Comparison of ENCODE assay signal across 9 cellular contexts in genomic region chr7:116526897-116527296, GRCh38. TPM values are rescaled to one million over a fixed set of nuclear protein-coding genes. Genes with fewer than 3 reads are reported as not detected.
A peak's percentile ranks its signal among the peaks of the same experiment; 100 is the strongest.
DNase-seq lines count a peak whose midpoint lies in the region; TF ChIP-seq lines count a peak whose summit lies in the region.
"Had no signal": no experiment of that assay in that cellular context is flagged by ENCODE, and none has a peak within 500 bp of the region (broad histone marks: within the 10 kb centered on the region; RNA-seq: fewer than 3 reads in every experiment).

No MANE protein-coding gene starts in this region.

- no peaks in the 10 kb centered on the region for H3K79me1 ChIP-seq in neuronal stem cell (ENCODE audit: low read depth, low read length)

- intact Hi-C loops in CD4-positive, alpha-beta memory T cell (cut with micrococcal nuclease) = loop anchor here (1.0 to 10.0 kb wide), 5 partner anchors 16 to 354 kb away; partner anchors contain the start of gene CAPZA2
- intact Hi-C loops in PC-9 (cut with micrococcal nuclease; ENCODE audit: unreplicated experiment) = loop anchor here (1.0 to 5.0 kb wide), 9 partner anchors 62 to 345 kb away; partner anchors contain the start of gene MET

- H3K4me2 ChIP-seq in PC-9 = peak overlapping the region; percentile 99
- peak overlapping the region; percentile 96 for H3K4me2 ChIP-seq in neuronal stem cell (ENCODE audit: insufficient read depth, low read length, poor library complexity, severe bottlenecking)

- peak overlapping the region; percentile 1 to 84 (median 77) for H3K4me3 Mint-ChIP-seq in CD4-positive, alpha-beta memory T cell

- peaks cover 59% of the 10 kb centered on the region for H3K79me2 ChIP-seq in PC-9 (ENCODE audit: low read depth)

- H2BK120ac ChIP-seq in neuronal stem cell (ENCODE audit: low read depth, low read length) = no peak overlapping the region

- DNase-seq in CD4-positive, alpha-beta memory T cell = no peak
- no peak for DNase-seq in PC-9
- DNase-seq in epithelial cell of esophagus (ENCODE audit: low read depth) = peak; percentile 54
- DNase-seq in neuronal stem cell (ENCODE audit: low spot score) = no peak
- DNase-seq in amygdala (lab: John Stamatoyannopoulos, UW) = no peak
- DNase-seq in NCI-H2081 (lab: John Stamatoyannopoulos, UW) = no peak
- DNase-seq in activated CD4-positive, alpha-beta T cell treated with anti-CD3 and anti-CD28 coated beads, Interleukin-2, amount 50 U/mL, for 4 hours = no peak
- DNase-seq in NCI-H2107 treated with DMSO at 0.1 percent for 48 hours (lab: John Stamatoyannopoulos, UW; ENCODE audit: unreplicated experiment) = no peak
- DNase-seq: activated gamma-delta T cell had no signal

- peaks cover 21% of the 10 kb centered on the region; the same call in 1 of the 2 replicates for H3F3A ChIP-seq in PC-9 (ENCODE audit: insufficient read depth, low read depth)

- no peaks in the 10 kb centered on the region for H3K9me2 ChIP-seq in PC-9 (ENCODE audit: insufficient read depth)

- H2BK5ac ChIP-seq in neuronal stem cell (ENCODE audit: low read length) = no peak overlapping the region

- no peak overlapping the region for H2BK15ac ChIP-seq in neuronal stem cell (ENCODE audit: low read length)

- CTCF ChIA-PET in CD4-positive, alpha-beta memory T cell (lab: Charles Lee; ENCODE audit: partially characterized antibody) = interaction anchor here (0.8 to 4.9 kb wide), 29 partner anchors 10 to 385 kb away, joined by 3 to 67 read pairs (median 6); no protein-coding TSS in a partner anchor
- CTCF ChIA-PET in PC-9 (lab: Charles Lee) = interaction anchor here (0.6 to 1.6 kb wide), 4 partner anchors 20 to 267 kb away, joined by 3 to 11 read pairs (median 6); no protein-coding TSS in a partner anchor

- no peaks in the 10 kb centered on the region for H3K9me3 ChIP-seq in CD4-positive, alpha-beta memory T cell (ENCODE audit: control insufficient read depth in 1 of 2, low read length in 2 of 2)
- H3K9me3 ChIP-seq in PC-9 (ENCODE audit: insufficient read depth, low read depth) (no peaks in the 10 kb centered on the region), neuronal stem cell (replicated peaks in 1 of 2; ENCODE audit: control insufficient read depth in 2 of 2, insufficient read depth in 1 of 2, low read depth in 1 of 2, low read length in 2 of 2) (no peaks in the 10 kb centered on the region)

- no peak overlapping the region for H2BK12ac ChIP-seq in neuronal stem cell (ENCODE audit: low read length)

- WGBS in neuronal stem cell (ENCODE audit: extremely low coverage in 2 of 2, insufficient read length in 2 of 2, insufficient replicate concordance in 1 of 2), 2 donors = no CpG with 5 or more reads among the region's 5 CpGs

- no peaks in the 10 kb centered on the region for H3K9me3 Mint-ChIP-seq in CD4-positive, alpha-beta memory T cell

- no peaks in the 10 kb centered on the region for H4K20me1 ChIP-seq in PC-9 (ENCODE audit: insufficient read depth)

- H2AK5ac ChIP-seq in neuronal stem cell (ENCODE audit: low read depth, low read length) = no peak overlapping the region

- peaks cover 29% of the 10 kb centered on the region for H3K27me3 ChIP-seq in CD4-positive, alpha-beta memory T cell (ENCODE audit: insufficient read depth, low read length)
- no peaks in the 10 kb centered on the region for H3K27me3 ChIP-seq in PC-9 (ENCODE audit: insufficient read depth, low read depth)
- peaks cover 12 to 36% (median 27%) of the 10 kb centered on the region in 3 experiments for H3K27me3 ChIP-seq in neuronal stem cell (ENCODE audit: control insufficient read depth in 3 of 3, insufficient read depth in 3 of 3, low read depth in 1 of 3, low read length in 3 of 3)

- peaks cover 22% of the 10 kb centered on the region for H3K4me1 ChIP-seq in CD4-positive, alpha-beta memory T cell (ENCODE audit: insufficient read depth, low read length)
- peaks cover 60% of the 10 kb centered on the region for H3K4me1 ChIP-seq in PC-9 (replicated peaks; ENCODE audit: insufficient read depth)
- H3K4me1 ChIP-seq in neuronal stem cell (ENCODE audit: control insufficient read depth in 2 of 2, insufficient read depth in 1 of 2, low read depth in 1 of 2, low read length in 2 of 2) = peaks cover 11 to 15% of the 10 kb centered on the region in 2 donors

- H3K36me3 Mint-ChIP-seq in CD4-positive, alpha-beta memory T cell = no peaks in the 10 kb centered on the region

- POLR2A ChIA-PET in CD4-positive, alpha-beta memory T cell (lab: Charles Lee; ENCODE audit: partially characterized antibody) = interaction anchor here (1.2 to 1.6 kb wide), 3 partner anchors 25 to 316 kb away, joined by 4 to 6 read pairs (median 5); partner anchors contain the start of gene TES
- POLR2A ChIA-PET in PC-9 (lab: Charles Lee; ENCODE audit: unreplicated experiment) = interaction anchor here (0.7 to 1.2 kb wide), 7 partner anchors 82 to 350 kb away, joined by 3 to 34 read pairs (median 6); no protein-coding TSS in a partner anchor

- H3K27me3 Mint-ChIP-seq in CD4-positive, alpha-beta memory T cell = peaks cover 54 to 59% of the 10 kb centered on the region in 2 donors

- H3K27ac ChIP-seq in CD4-positive, alpha-beta memory T cell (ENCODE audit: low read depth, low read length) = no peak overlapping the region
- H3K27ac ChIP-seq in PC-9 = peak overlapping the region; percentile 92
- no peak overlapping the region for H3K27ac ChIP-seq in neuronal stem cell (replicated peaks; ENCODE audit: low read length)

- H3K23ac ChIP-seq in neuronal stem cell (ENCODE audit: low read depth, low read length, poor library complexity) = peak overlapping the region; percentile 96

- H2AFZ ChIP-seq in PC-9 (peak overlapping the region; percentile 90), neuronal stem cell (ENCODE audit: low read length) (peak overlapping the region; percentile 92)

- H3K4me1 Mint-ChIP-seq in CD4-positive, alpha-beta memory T cell = peaks cover 12 to 30% (median 22%) of the 10 kb centered on the region in 4 donors

- no TSS peak for BruUV-seq in PC-9 (replicated peaks; lab: Mats Ljungman, UMichigan)

- no peak overlapping the region for H3K4me3 ChIP-seq in CD4-positive, alpha-beta memory T cell (ENCODE audit: low read length in 2 of 2)
- H3K4me3 ChIP-seq in PC-9 (peak overlapping the region; percentile 97), epithelial cell of esophagus (ENCODE audit: low read length) (peak overlapping the region; percentile 94), neuronal stem cell (ENCODE audit: low read length in 2 of 2) (peak overlapping the region in 1 of 2 donors; percentile 49)

- H4K8ac ChIP-seq in neuronal stem cell (ENCODE audit: low read depth, low read length) = no peak overlapping the region

- H3K9ac ChIP-seq in neuronal stem cell (ENCODE audit: low read depth, low read length, poor library complexity) = no peak overlapping the region

- H4K91ac ChIP-seq in neuronal stem cell (ENCODE audit: low read depth, low read length, poor library complexity) = no peak overlapping the region

- no peak for TF ChIP-seq CTCF in PC-9 (conservative IDR thresholded peaks at IDR 0.05)
- no peak for TF ChIP-seq CTCF in epithelial cell of esophagus (IDR thresholded peaks at IDR 0.05; ENCODE audit: insufficient read depth, low read depth, low read length, missing control alignments)

- no peak overlapping the region for H3K18ac ChIP-seq in neuronal stem cell (ENCODE audit: low read length)

- no peak overlapping the region for H3K14ac ChIP-seq in neuronal stem cell (ENCODE audit: low read length)

- H3K4ac ChIP-seq in neuronal stem cell (ENCODE audit: low read length) = no peak overlapping the region

- no peaks in the 10 kb centered on the region for H3K36me3 ChIP-seq in CD4-positive, alpha-beta memory T cell (ENCODE audit: insufficient read depth, low read length)
- H3K36me3 ChIP-seq in PC-9 (ENCODE audit: low read depth) (peaks cover 24% of the 10 kb centered on the region), neuronal stem cell (replicated peaks in 1 of 2; ENCODE audit: control insufficient read depth in 2 of 2, insufficient read depth in 2 of 2, low read length in 2 of 2) (no peaks in the 10 kb centered on the region)

- H3K27ac Mint-ChIP-seq in CD4-positive, alpha-beta memory T cell = no peak overlapping the region

RNA-seq across cellular contexts. Expression of gene CAV1, which starts 2.1 kb away (rescaled TPM):
- not detected for total RNA-seq in CD4-positive, alpha-beta memory T cell
- polyA plus RNA-seq in CD4-positive, alpha-beta memory T cell = not detected
- 850 and 1,077 TPM in 2 replicates for total RNA-seq in PC-9 (2021)
- polyA plus RNA-seq in neuronal stem cell (2013, experiment 1 of 2) = 1.3 TPM
- 1.4 TPM for polyA plus RNA-seq in neuronal stem cell (2013, experiment 2 of 2)

RNA-seq across cellular contexts. Expression of gene CAV2, which starts 27.4 kb away (rescaled TPM):
- under 1 TPM in 1 of 2 experiments, not detected in 1; 0.19 TPM for total RNA-seq in CD4-positive, alpha-beta memory T cell
- polyA plus RNA-seq in CD4-positive, alpha-beta memory T cell = not detected
- 260 and 296 TPM in 2 replicates for total RNA-seq in PC-9 (2021)
- polyA plus RNA-seq in neuronal stem cell (2013, experiment 1 of 2) = 1.2 TPM
- polyA plus RNA-seq in neuronal stem cell (2013, experiment 2 of 2) = 1.3 TPM

Comparison
In these comparisons a context has a peak if more than half of its experiments do, and no peak if none do; other contexts are left out.
1. H3K4me3 ChIP-seq: peak in PC-9 (single experiment) and epithelial cell of esophagus (single experiment); none in CD4-positive, alpha-beta memory T cell (0 of 2).
2. RNA of gene CAV1, which starts 2.1 kb away (total RNA-seq): 850 to 1,077 TPM in PC-9; not detected in CD4-positive, alpha-beta memory T cell; every median in the first group is over 100 times any median in the second.
3. RNA of gene CAV2, which starts 27.4 kb away (total RNA-seq): 260 to 296 TPM in PC-9; 0.19 TPM in CD4-positive, alpha-beta memory T cell; every median in the first group is over 100 times any median in the second.